In the genomic region with DNA sequence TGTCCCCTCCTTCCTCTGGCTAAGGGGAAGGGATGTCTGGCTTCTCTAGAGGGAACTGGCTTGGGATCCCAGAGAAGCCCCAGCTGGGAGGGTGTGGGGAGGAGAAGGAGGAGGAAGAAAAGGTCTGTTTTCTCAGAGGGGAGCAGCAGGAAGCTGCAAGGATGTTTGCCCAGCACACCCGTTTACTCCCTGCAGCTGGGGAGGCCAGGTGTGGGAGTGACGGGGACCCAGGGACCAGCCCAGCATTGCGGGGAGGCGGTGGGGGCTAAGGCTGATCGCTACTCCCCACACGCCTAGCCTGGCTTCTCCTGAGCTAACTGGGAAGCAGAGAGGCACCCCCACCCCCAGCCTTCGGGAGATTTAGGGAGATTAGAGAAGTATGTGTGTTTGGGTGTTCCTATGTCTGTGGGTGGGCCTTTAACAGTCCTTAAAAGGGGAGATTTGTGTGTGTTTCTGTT, we compare ENCODE assay signal across 11 cellular contexts. TPM values are rescaled to one million over a fixed set of nuclear protein-coding genes. Genes with fewer than 3 reads are reported as not detected.
DNase-seq lines count a peak whose midpoint lies in the region; ATAC-seq, FAIRE-seq and TF ChIP-seq lines count a peak whose summit lies in the region.
"Had no signal": no experiment of that assay in that cellular context is flagged by ENCODE, and none has a peak within 500 bp of the region (broad histone marks: within the 10 kb centered on the region; RNA-seq: fewer than 3 reads in every experiment).

No MANE protein-coding gene starts in this region.

- ATAC-seq in GM21737 (IDR thresholded peaks at IDR 0.05; ENCODE audit: unreplicated experiment) (no peak), left lung (no peak), GM18505 (IDR thresholded peaks at IDR 0.05; ENCODE audit: unreplicated experiment) (no peak)
- ATAC-seq: activated CD8-positive, alpha-beta memory T cell treated with anti-CD3 and anti-CD28 coated beads, Interleukin-2, amount 10 ng/mL, durations not matched to agents 7 days and 5 days had no signal

- H3K4me1 Mint-ChIP-seq in CD8-positive, alpha-beta memory T cell = peaks cover 7 to 10% (median 9%) of the 10 kb centered on the region in 3 donors
- H3K4me1 Mint-ChIP-seq: activated CD8-positive, alpha-beta memory T cell treated with anti-CD3 and anti-CD28 coated beads, Interleukin-2, amount 10 ng/mL, durations not matched to agents 7 days and 5 days had no signal

- no peak overlapping the region for H3K4me2 ChIP-seq in neuronal stem cell (ENCODE audit: insufficient read depth, low read length, poor library complexity, severe bottlenecking)

- TF ChIP-seq CTCF in left lung (IDR thresholded peaks at IDR 0.05) = no peak

- peaks cover 18% of the 10 kb centered on the region for H3K27me3 ChIP-seq in CD8-positive, alpha-beta memory T cell (ENCODE audit: insufficient read depth, low read length, poor library complexity, severe bottlenecking)
- peaks cover 0 to 65% (median 5%) of the 10 kb centered on the region in 3 experiments for H3K27me3 ChIP-seq in neuronal stem cell (ENCODE audit: control insufficient read depth in 3 of 3, insufficient read depth in 3 of 3, low read depth in 1 of 3, low read length in 3 of 3)
- peaks cover 0 to 58% of the 10 kb centered on the region in 2 donors for H3K27me3 ChIP-seq in left lung

- no peak overlapping the region for H2BK120ac ChIP-seq in neuronal stem cell (ENCODE audit: low read depth, low read length)

- H3K23ac ChIP-seq in neuronal stem cell (ENCODE audit: low read depth, low read length, poor library complexity) = peak overlapping the region; percentile 77

- no peak overlapping the region for H3K4ac ChIP-seq in neuronal stem cell (ENCODE audit: low read length)

- H3K27ac Mint-ChIP-seq in CD8-positive, alpha-beta memory T cell = peak overlapping the region in 1 of 8 donors; percentile 79
- H3K27ac Mint-ChIP-seq: activated CD8-positive, alpha-beta memory T cell treated with anti-CD3 and anti-CD28 coated beads, Interleukin-2, amount 10 ng/mL, durations not matched to agents 7 days and 5 days had no signal

- no peaks in the 10 kb centered on the region for H3K4me1 ChIP-seq in CD8-positive, alpha-beta memory T cell (ENCODE audit: insufficient read depth, low read length)
- H3K4me1 ChIP-seq in neuronal stem cell (ENCODE audit: control insufficient read depth in 2 of 2, insufficient read depth in 1 of 2, low read depth in 1 of 2, low read length in 2 of 2) = peaks cover 2 to 21% of the 10 kb centered on the region in 2 donors
- peaks cover 29 to 40% of the 10 kb centered on the region in 2 donors for H3K4me1 ChIP-seq in left lung

- intact Hi-C loops in left lung (cut with DNase I) = no loop called here

- H4K91ac ChIP-seq in neuronal stem cell (ENCODE audit: low read depth, low read length, poor library complexity) = no peak overlapping the region

- no peak for DNase-seq in CD8-positive, alpha-beta memory T cell
- DNase-seq in LoVo (ENCODE audit: low spot score) = peak; percentile 20
- DNase-seq in neuronal stem cell (ENCODE audit: low spot score) = no peak
- no peak for DNase-seq in activated CD4-positive, CD25-positive, alpha-beta regulatory T cell (lab: John Stamatoyannopoulos, UW)
- no peak for DNase-seq in left lung
- DNase-seq: activated CD8-positive, alpha-beta memory T cell treated with anti-CD3 and anti-CD28 coated beads, Interleukin-2, amount 10 ng/mL, durations not matched to agents 7 days and 5 days; NCI-H187 treated with DMSO at 0.1 percent for 48 hours; occipital lobe had no signal

- no peak overlapping the region for H2BK12ac ChIP-seq in neuronal stem cell (ENCODE audit: low read length)

- no peaks in the 10 kb centered on the region for H3K36me3 ChIP-seq in CD8-positive, alpha-beta memory T cell (ENCODE audit: insufficient read depth, low read length)
- H3K36me3 ChIP-seq in neuronal stem cell (replicated peaks in 1 of 2; ENCODE audit: control insufficient read depth in 2 of 2, insufficient read depth in 2 of 2, low read length in 2 of 2) (no peaks in the 10 kb centered on the region), left lung (no peaks in the 10 kb centered on the region)

- peak overlapping the region; percentile 84 for H3K18ac ChIP-seq in neuronal stem cell (ENCODE audit: low read length)

- peak overlapping the region; percentile 27 for H3K27ac ChIP-seq in CD8-positive, alpha-beta memory T cell (ENCODE audit: low read depth, low read length)
- H3K27ac ChIP-seq in neuronal stem cell (replicated peaks; ENCODE audit: low read length) (no peak overlapping the region), left lung (peak overlapping the region in 1 of 2 donors; percentile 46)

- no peak overlapping the region for H2AFZ ChIP-seq in neuronal stem cell (ENCODE audit: low read length)

- POLR2A ChIA-PET in CD8-positive, alpha-beta memory T cell (lab: Charles Lee) = no interaction called here

- H3K9ac ChIP-seq in neuronal stem cell (ENCODE audit: low read depth, low read length, poor library complexity) = peak overlapping the region; percentile 77

- peak overlapping the region; percentile 63 for H2AK5ac ChIP-seq in neuronal stem cell (ENCODE audit: low read depth, low read length)

- no peak overlapping the region for H3K4me3 Mint-ChIP-seq in CD8-positive, alpha-beta memory T cell
- H3K4me3 Mint-ChIP-seq: activated CD8-positive, alpha-beta memory T cell treated with anti-CD3 and anti-CD28 coated beads, Interleukin-2, amount 10 ng/mL, durations not matched to agents 7 days and 5 days had no signal

- no peak overlapping the region for H2BK5ac ChIP-seq in neuronal stem cell (ENCODE audit: low read length)

- peak overlapping the region; percentile 62 for H2BK15ac ChIP-seq in neuronal stem cell (ENCODE audit: low read length)

- peak overlapping the region; percentile 43 for H3K14ac ChIP-seq in neuronal stem cell (ENCODE audit: low read length)

- H4K8ac ChIP-seq in neuronal stem cell (ENCODE audit: low read depth, low read length) = no peak overlapping the region

- no peak overlapping the region for H3K4me3 ChIP-seq in CD8-positive, alpha-beta memory T cell (ENCODE audit: low read length)
- H3K4me3 ChIP-seq in neuronal stem cell (ENCODE audit: low read length in 2 of 2) = no peak overlapping the region
- no peak overlapping the region for H3K4me3 ChIP-seq in left lung

- no peaks in the 10 kb centered on the region for H3K9me3 Mint-ChIP-seq in CD8-positive, alpha-beta memory T cell

- CTCF ChIA-PET in CD8-positive, alpha-beta memory T cell (lab: Charles Lee) = interaction anchor here (1.4 kb wide), 1 partner anchor 8 kb away, joined by 3 read pairs; no protein-coding TSS in a partner anchor

- FAIRE-seq in endometrium (lab: Jason Lieb, UNC) = peak; percentile 73

- H3K9me3 ChIP-seq in CD8-positive, alpha-beta memory T cell (ENCODE audit: low read length) = no peaks in the 10 kb centered on the region
- no peaks in the 10 kb centered on the region for H3K9me3 ChIP-seq in neuronal stem cell (replicated peaks in 1 of 2; ENCODE audit: control insufficient read depth in 2 of 2, insufficient read depth in 1 of 2, low read depth in 1 of 2, low read length in 2 of 2)
- no peaks in the 10 kb centered on the region for H3K9me3 ChIP-seq in left lung

- peaks cover 0 to 2% (median 0%) of the 10 kb centered on the region in 3 donors for H3K36me3 Mint-ChIP-seq in CD8-positive, alpha-beta memory T cell
- H3K36me3 Mint-ChIP-seq: activated CD8-positive, alpha-beta memory T cell treated with anti-CD3 and anti-CD28 coated beads, Interleukin-2, amount 10 ng/mL, durations not matched to agents 7 days and 5 days had no signal

- TF ChIP-seq POLR2A in GM18505 (IDR thresholded peaks at IDR 0.05; ENCODE audit: borderline replicate concordance, extremely low read depth, insufficient read depth, insufficient read length) = no peak

- peaks cover 33 to 48% of the 10 kb centered on the region in 2 donors for H3K27me3 Mint-ChIP-seq in CD8-positive, alpha-beta memory T cell

- WGBS in neuronal stem cell (ENCODE audit: extremely low coverage in 2 of 2, insufficient read length in 2 of 2, insufficient replicate concordance in 1 of 2), 2 donors = no CpG with 5 or more reads among the region's 7 CpGs

- H3K79me1 ChIP-seq in neuronal stem cell (ENCODE audit: low read depth, low read length) = no peaks in the 10 kb centered on the region

RNA-seq across cellular contexts. Expression of a gene that starts 3.9 kb away (rescaled TPM):
- total RNA-seq in CD8-positive, alpha-beta memory T cell = not detected
- polyA plus RNA-seq in CD8-positive, alpha-beta memory T cell = not detected
- polyA plus RNA-seq in neuronal stem cell (2013, experiment 1 of 2) = 8.4 TPM
- 8.8 TPM for polyA plus RNA-seq in neuronal stem cell (2013, experiment 2 of 2)
- total RNA-seq in left lung = 10 to 100 TPM; 40.5 to 59.3 TPM
- total RNA-seq: activated CD8-positive, alpha-beta memory T cell treated with anti-CD3 and anti-CD28 coated beads, Interleukin-2, amount 10 ng/mL, durations not matched to agents 7 days and 5 days had no signal

Comparison
In these comparisons a context has a peak if more than half of its experiments do, and no peak if none do; other contexts are left out.
1. RNA of a gene that starts 3.9 kb away (total RNA-seq): 40.5 to 59.3 TPM in left lung; not detected in CD8-positive, alpha-beta memory T cell; every median in the first group is over 10 times any median in the second.